Comparison of ENCODE assay signal across 12 cellular contexts in the genomic region with DNA sequence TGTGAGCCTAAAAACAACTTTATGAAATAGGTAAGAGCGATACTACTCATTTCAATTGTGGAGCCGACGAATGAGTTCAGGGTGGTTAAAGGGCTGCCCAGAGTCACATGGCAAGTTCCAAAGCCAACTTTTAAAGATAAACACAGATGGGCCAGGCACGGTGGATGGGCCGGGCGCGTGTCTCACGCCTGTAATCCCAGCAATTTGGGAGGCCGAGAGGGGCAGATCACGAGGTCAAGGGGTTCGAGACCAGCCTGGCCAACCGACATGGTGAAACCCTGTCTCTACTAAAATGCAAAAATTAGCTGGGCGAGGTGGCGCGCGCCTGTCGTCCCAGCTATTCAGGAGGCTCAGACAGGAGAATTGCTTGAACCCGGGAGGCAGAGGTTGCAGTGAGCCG. TPM values are rescaled to one million over a fixed set of nuclear protein-coding genes. Genes with fewer than 3 reads are reported as not detected.
DNase-seq lines count a peak whose midpoint lies in the region; ATAC-seq and TF ChIP-seq lines count a peak whose summit lies in the region.
"Had no signal": no experiment of that assay in that cellular context is flagged by ENCODE, and none has a peak within 500 bp of the region (broad histone marks: within the 10 kb centered on the region; RNA-seq: fewer than 3 reads in every experiment).

No MANE protein-coding gene starts in this region.

- H4K20me1 ChIP-seq in SK-N-SH (ENCODE audit: insufficient read depth) = no peaks in the 10 kb centered on the region

- peaks cover 17% of the 10 kb centered on the region for H3K4me1 Mint-ChIP-seq in osteocyte (ENCODE audit: unreplicated experiment)

- H3K9me3 Mint-ChIP-seq in osteocyte (ENCODE audit: unreplicated experiment) = no peaks in the 10 kb centered on the region
- H3K9me3 Mint-ChIP-seq: dendritic cell treated with granulocyte-macrophage colony-stimulating factor and Interleukin-4, amounts not matched to agents 40 ng/mL and 50 ng/mL, for 4 days had no signal

- CTCF ChIA-PET in SK-N-SH (lab: Yijun Ruan, JAX) = interaction anchor here (0.8 to 21.7 kb wide), 6 partner anchors 20 to 395 kb away, joined by 3 to 294 read pairs (median 3); a partner anchor contains a TSS

- no peak for ATAC-seq in SK-N-SH treated with all-trans-retinoic acid at 6 μM for 48 hours

- H2AFZ ChIP-seq in SK-N-SH (ENCODE audit: low read depth) = no peak overlapping the region

- H3K4me3 Mint-ChIP-seq in osteocyte (ENCODE audit: unreplicated experiment) = peak overlapping the region; percentile 80

- TF ChIP-seq CTCF in SK-N-SH (IDR thresholded peaks at IDR 0.05) (no peak), osteocyte (IDR thresholded peaks at IDR 0.05) (no peak)

- H3K27ac Mint-ChIP-seq in osteocyte (ENCODE audit: unreplicated experiment) = peak overlapping the region; percentile 62
- H3K27ac Mint-ChIP-seq: dendritic cell treated with granulocyte-macrophage colony-stimulating factor and Interleukin-4, amounts not matched to agents 40 ng/mL and 50 ng/mL, for 4 days had no signal

- H3K27ac ChIP-seq in SK-N-SH (ENCODE audit: low read depth in 2 of 2, low read length in 1 of 2) (no peak overlapping the region), SK-N-MC (peak overlapping the region; percentile 95), epithelial cell of prostate (peak overlapping the region; percentile 99)

- H3K4me1 ChIP-seq in SK-N-SH (ENCODE audit: control insufficient read depth in 1 of 2, insufficient read depth in 2 of 2, low read depth in 1 of 2, low read length in 1 of 2) = peaks cover 3 to 8% of the 10 kb centered on the region in 2 experiments; a peak in 2 of 4 replicates

- no peaks in the 10 kb centered on the region for H3K9me2 ChIP-seq in SK-N-SH

- WGBS in SK-N-SH (ENCODE audit: low lambda C conversion rate) = 95% methylated on average over 19 of the region's 19 CpGs

- no peaks in the 10 kb centered on the region for H3K27me3 ChIP-seq in SK-N-SH (ENCODE audit: insufficient read depth)

- in situ Hi-C loops in G401 (cut with HindIII; ENCODE audit: low sequenced_read_pairs) = no loop called here

- POLR2A ChIA-PET in SK-N-SH (lab: Yijun Ruan, JAX) = no interaction called here

- H3K36me3 Mint-ChIP-seq in osteocyte (ENCODE audit: unreplicated experiment) = no peaks in the 10 kb centered on the region

- peak overlapping the region; percentile 91; the same call in 1 of the 2 replicates for H3K4me2 ChIP-seq in SK-N-SH

- no peak for DNase-seq in SK-N-SH
- no peak for DNase-seq in SK-N-MC (ENCODE audit: low read depth, low spot score)
- no peak for DNase-seq in epithelial cell of prostate (ENCODE audit: low read depth, low spot score)
- no peak for DNase-seq in osteocyte (ENCODE audit: extremely low spot score, unreplicated experiment)
- DNase-seq in activated effector memory CD4-positive, alpha-beta T cell treated with anti-CD3 and anti-CD28 coated beads, Interleukin-2, amount 50 U/mL, for 16 hours = no peak
- no peak for DNase-seq in G401 (ENCODE audit: low spot score)
- DNase-seq in NCI-H2107 treated with DMSO at 0.1 percent for 48 hours (lab: John Stamatoyannopoulos, UW; ENCODE audit: unreplicated experiment) = no peak
- DNase-seq: EL; stimulated activated CD4-positive, alpha-beta T cell treated with anti-CD3 and anti-CD28 coated beads, Interleukin-12 subunit alpha, Interleukin-12 subunit beta, amount 100 ng/mL, for 4 hours had no signal

- H3K9ac ChIP-seq in SK-N-SH = no peak overlapping the region
- H3K9ac ChIP-seq in SK-N-MC (ENCODE audit: insufficient read length) = peak overlapping the region; percentile 91

- H3K36me3 ChIP-seq in SK-N-SH (replicated peaks in 1 of 2; ENCODE audit: control insufficient read depth in 1 of 2, insufficient read depth in 2 of 2, low read length in 1 of 2) = no peaks in the 10 kb centered on the region
- H3K36me3 ChIP-seq in SK-N-MC (ENCODE audit: insufficient read depth, low read length) = no peaks in the 10 kb centered on the region

- no peak for TF ChIP-seq RAD21 in SK-N-SH (IDR thresholded peaks at IDR 0.05; ENCODE audit: low read length)

- TF ChIP-seq EP300 in SK-N-SH (IDR thresholded peaks at IDR 0.05; ENCODE audit: borderline replicate concordance in 1 of 2, low read depth in 1 of 2, low read length in 1 of 2) = no peak

- H3K27me3 Mint-ChIP-seq in osteocyte (ENCODE audit: unreplicated experiment) = no peaks in the 10 kb centered on the region

- H3F3A ChIP-seq in SK-N-SH (replicated peaks; ENCODE audit: insufficient read depth) = peaks cover 16% of the 10 kb centered on the region

- H3K4me3 ChIP-seq in SK-N-SH (ENCODE audit: low read depth in 2 of 2, low read length in 1 of 2) = no peak overlapping the region
- H3K4me3 ChIP-seq in SK-N-MC = peak overlapping the region; percentile 85; the same call in 1 of the 2 replicates

- H3K79me2 ChIP-seq in SK-N-SH (ENCODE audit: insufficient read depth) = no peaks in the 10 kb centered on the region

- H3K9me3 ChIP-seq in SK-N-SH (no peaks in the 10 kb centered on the region), SK-N-MC (ENCODE audit: low read depth, low read length) (no peaks in the 10 kb centered on the region)

TF ChIP-seq in SK-N-SH, 30 proteins besides CTCF, POLR2A, EP300 and RAD21:
- no peak for TF ChIP-seq RCOR1 (IDR thresholded peaks at IDR 0.05; ENCODE audit: low read length)
- no peak for TF ChIP-seq FOXM1 (IDR thresholded peaks at IDR 0.05; ENCODE audit: low read depth)
- TF ChIP-seq SIN3A (IDR thresholded peaks at IDR 0.05; ENCODE audit: borderline replicate concordance, low read depth, low read length) = no peak
- TF ChIP-seq SMC3 (IDR thresholded peaks at IDR 0.05; ENCODE audit: low read depth, low read length) = no peak
- TF ChIP-seq, protein P1, sequence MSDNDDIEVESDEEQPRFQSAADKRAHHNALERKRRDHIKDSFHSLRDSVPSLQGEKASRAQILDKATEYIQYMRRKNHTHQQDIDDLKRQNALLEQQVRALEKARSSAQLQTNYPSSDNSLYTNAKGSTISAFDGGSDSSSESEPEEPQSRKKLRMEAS (IDR thresholded peaks at IDR 0.05; ENCODE audit: low read depth) = no peak
- TF ChIP-seq MXI1 (IDR thresholded peaks at IDR 0.05; ENCODE audit: low read depth, low read length) = no peak

TF ChIP-seq in SK-N-SH treated with all-trans-retinoic acid at 6 μM for 48 hours, 23 proteins besides CTCF, POLR2A, EP300 and RAD21:
- TF ChIP-seq GLIS3 (CRISPR knock-in tag; IDR thresholded peaks at IDR 0.05) (no peak), TOX (CRISPR knock-in tag; IDR thresholded peaks at IDR 0.05; ENCODE audit: borderline replicate concordance) (no peak), ISL1 (CRISPR knock-in tag; IDR thresholded peaks at IDR 0.05) (no peak), ZNF565 (CRISPR knock-in tag; conservative IDR thresholded peaks at IDR 0.05; ENCODE audit: low read depth) (no peak), SNAI2 (CRISPR knock-in tag; IDR thresholded peaks at IDR 0.05) (no peak), ZNF8 (CRISPR knock-in tag; IDR thresholded peaks at IDR 0.05) (no peak), CSDC2 (CRISPR knock-in tag; IDR thresholded peaks at IDR 0.05) (no peak)
TF ChIP-seq in SK-N-SH treated with all-trans-retinoic acid at 6 μM for 48 hours: peak in this region for 0.

RNA-seq across cellular contexts. Expression of a gene that starts 0.9 kb away (rescaled TPM):
- polyA plus RNA-seq in SK-N-SH (2012; rRNA removed) = 0.71 and 0.93 TPM in 2 replicates
- polyA plus RNA-seq in SK-N-SH (2012; cell fraction: cytosol; rRNA removed) = 1.1 and 1.3 TPM in 2 replicates
- polyA plus RNA-seq in SK-N-SH (2012; cell fraction: nucleus; rRNA removed) = 0.26 and 0.32 TPM in 2 replicates
- 0.44 and 0.51 TPM in 2 replicates for total RNA-seq in osteocyte
- total RNA-seq in G401 (2014; rRNA removed; shearing (Covaris generic)) = 0.78 TPM in 1 of 2 replicates, not detected in the other
- total RNA-seq: mononuclear cell had no signal

RNA-seq across cellular contexts. Expression of a gene that starts 41.7 kb away (rescaled TPM):
- 2.2 and 2.7 TPM in 2 replicates for polyA plus RNA-seq in SK-N-SH (2012; rRNA removed)
- 3.4 and 3.8 TPM in 2 replicates for polyA plus RNA-seq in SK-N-SH (2012; cell fraction: cytosol; rRNA removed)
- 8.8 and 9.5 TPM in 2 replicates for polyA plus RNA-seq in SK-N-SH (2012; cell fraction: nucleus; rRNA removed)
- total RNA-seq in osteocyte = 29.3 and 39.3 TPM in 2 replicates
- total RNA-seq in G401 (2014; rRNA removed; shearing (Covaris generic)) = 0.61 and 0.68 TPM in 2 replicates

RNA-seq across cellular contexts. Expression of a gene that starts 44.0 kb away (rescaled TPM):
- not detected in 2 replicates for polyA plus RNA-seq in SK-N-SH (2012; rRNA removed)
- polyA plus RNA-seq in SK-N-SH (2012; cell fraction: cytosol; rRNA removed) = not detected in 2 replicates
- not detected in 2 replicates for polyA plus RNA-seq in SK-N-SH (2012; cell fraction: nucleus; rRNA removed)
- not detected in 2 replicates for total RNA-seq in osteocyte
- total RNA-seq in G401 (2014; rRNA removed; shearing (Covaris generic)) = not detected in 2 replicates
- total RNA-seq: mononuclear cell had no signal

Comparison
In these comparisons a context has a peak if more than half of its experiments do, and no peak if none do; other contexts are left out.
1. H3K27ac ChIP-seq: peak in SK-N-MC (single experiment) and epithelial cell of prostate (single experiment); none in SK-N-SH (0 of 2).
2. RNA of a gene that starts 41.7 kb away (total RNA-seq): 29.3 to 39.3 TPM in osteocyte; 0.61 to 0.68 TPM in G401; every median in the first group is over 10 times any median in the second.